Comparison of ENCODE assay signal across 28 cellular contexts in the genomic region with DNA sequence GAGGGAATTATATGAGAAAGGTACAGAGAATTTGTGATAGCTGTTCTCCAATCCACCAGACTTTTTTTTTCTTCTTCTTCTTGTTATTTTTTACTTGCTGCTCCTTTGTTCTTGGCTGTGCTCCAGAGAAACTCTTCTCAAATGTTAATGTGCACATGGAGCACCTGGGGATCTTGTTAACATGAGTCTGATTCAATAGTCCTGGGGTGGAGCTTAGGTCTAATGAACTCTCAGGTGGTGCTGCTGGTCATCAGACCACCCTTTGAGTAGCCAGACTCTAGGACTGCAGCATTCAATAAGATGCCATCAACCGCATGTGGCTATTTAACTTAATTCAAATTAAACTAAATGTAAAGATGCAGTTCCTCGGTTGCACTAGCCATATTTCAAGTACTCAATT. TPM values are rescaled to one million over a fixed set of nuclear protein-coding genes. Genes with fewer than 3 reads are reported as not detected.
A peak's percentile ranks its signal among the peaks of the same experiment; 100 is the strongest.
DNase-seq lines count a peak whose midpoint lies in the region; ATAC-seq and TF ChIP-seq lines count a peak whose summit lies in the region.
"Had no signal": no experiment of that assay in that cellular context is flagged by ENCODE, and none has a peak within 500 bp of the region (broad histone marks: within the 10 kb centered on the region; RNA-seq: fewer than 3 reads in every experiment).

No MANE protein-coding gene starts in this region.

- H3K9me2 ChIP-seq in hepatocyte (replicated peaks; ENCODE audit: insufficient read depth): no peaks in the 10 kb centered on the region

- DNase-seq in NCI-H2081 (lab: John Stamatoyannopoulos, UW) (peak; percentile 3 to 53), NCI-H2081 treated with DMSO at 0.1 percent for 48 hours (lab: John Stamatoyannopoulos, UW) (no peak), NCI-H1436 (lab: John Stamatoyannopoulos, UW) (peak; percentile 70), NCI-H510A (lab: John Stamatoyannopoulos, UW) (peak; percentile 39), hepatocyte (ENCODE audit: low spot score) (no peak), SIG-M5 treated with dmso at 0.1 percent for 504 hours (lab: John Stamatoyannopoulos, UW; ENCODE audit: unreplicated experiment) (no peak), lower lobe of right lung (no peak), DMS 273 (lab: John Stamatoyannopoulos, UW; ENCODE audit: unreplicated experiment) (no peak)
- DNase-seq: activated CD4-positive, alpha-beta T cell treated with anti-CD3 and anti-CD28 coated beads for 4 hours; anterior cingulate cortex; CD4-positive, alpha-beta memory T cell; cortex of kidney; endodermal cell; foreskin melanocyte; left ventricle myocardium inferior; MM.1S; naive thymus-derived CD4-positive, alpha-beta T cell; NCI-H226; SJCRH30; stimulated activated CD4-positive, alpha-beta T cell treated with anti-CD3 and anti-CD28 coated beads, Interleukin-2, amount 100 ng/mL, for 24 hours; T-helper 1 cell had no signal

- H3K79me2 ChIP-seq in hepatocyte: no peaks in the 10 kb centered on the region

- H3K4me2 ChIP-seq in hepatocyte: no peak overlapping the region
- H3K4me2 ChIP-seq: smooth muscle cell had no signal

- H3K36me3 ChIP-seq in hepatocyte (replicated peaks; ENCODE audit: insufficient read depth, low read depth) (no peaks in the 10 kb centered on the region), lower lobe of right lung (no peaks in the 10 kb centered on the region)
- H3K36me3 ChIP-seq: cardiac muscle cell, esophagus muscularis mucosa, left ventricle myocardium inferior, SJCRH30 had no signal

- intact Hi-C loops in lower lobe of right lung (cut with DNase I): no loop called here

- ATAC-seq in lower lobe of right lung: no peak
- ATAC-seq: naive thymus-derived CD4-positive, alpha-beta T cell; Panc1; stimulated activated memory B cell treated with anti-CD40 and anti-IgM and Interleukin-4, amounts not matched to agents 10 μg/mL and 1 μg/mL and 100 μg/mL, for 72 hours had no signal

- TF ChIP-seq CTCF in hepatocyte (IDR thresholded peaks at IDR 0.05; ENCODE audit: poor library complexity) (no peak), lower lobe of right lung (IDR thresholded peaks at IDR 0.05) (no peak)

- 78% methylated on average over 2 of the region's 2 CpGs for WGBS in hepatocyte (ENCODE audit: low lambda C conversion rate, missing lambda C conversion rate)

- H4K20me1 ChIP-seq in hepatocyte (ENCODE audit: insufficient read depth, poor library complexity, severe bottlenecking): no peaks in the 10 kb centered on the region

- H3K27me3 ChIP-seq in hepatocyte: no peaks in the 10 kb centered on the region
- peaks cover 7% of the 10 kb centered on the region for H3K27me3 ChIP-seq in lower lobe of right lung (ENCODE audit: low read depth)
- H3K27me3 ChIP-seq: cardiac muscle cell had no signal

- H3K4me1 ChIP-seq in hepatocyte (ENCODE audit: insufficient read depth): peaks cover 28% of the 10 kb centered on the region
- H3K4me1 ChIP-seq in lower lobe of right lung: no peaks in the 10 kb centered on the region
- H3K4me1 ChIP-seq: esophagus muscularis mucosa, left ventricle myocardium inferior, SJCRH30 had no signal

- H3K9me3 ChIP-seq in hepatocyte (ENCODE audit: low read depth): no peaks in the 10 kb centered on the region
- no peaks in the 10 kb centered on the region for H3K9me3 ChIP-seq in lower lobe of right lung
- H3K9me3 ChIP-seq: esophagus muscularis mucosa, left ventricle myocardium inferior, SJCRH30 had no signal

- H3K4me3 ChIP-seq in hepatocyte (no peak overlapping the region), lower lobe of right lung (no peak overlapping the region)
- H3K4me3 ChIP-seq: cardiac muscle cell, esophagus muscularis mucosa, left ventricle myocardium inferior, SJCRH30, smooth muscle cell had no signal

- H3K27ac ChIP-seq in hepatocyte (peak overlapping the region; percentile 1), lower lobe of right lung (no peak overlapping the region)
- H3K27ac ChIP-seq: cardiac muscle cell, esophagus muscularis mucosa, left ventricle myocardium inferior, SJCRH30 had no signal

- no peak overlapping the region for H2AFZ ChIP-seq in hepatocyte

RNA-seq across cellular contexts. Expression of a gene that starts 47.5 kb away (rescaled TPM):
- 132 and 140 TPM in 2 replicates for total RNA-seq in hepatocyte
- 153 and 179 TPM in 2 replicates for polyA plus RNA-seq in hepatocyte
- not detected for total RNA-seq in lower lobe of right lung
- total RNA-seq: A172; CD4-positive, alpha-beta memory T cell; esophagus muscularis mucosa; left ventricle myocardium inferior; naive thymus-derived CD4-positive, alpha-beta T cell; renal cortical epithelial cell; SJCRH30 had no signal
- polyA plus RNA-seq: CD4-positive, alpha-beta memory T cell; naive thymus-derived CD4-positive, alpha-beta T cell had no signal

RNA-seq across cellular contexts. Expression of a gene that starts 50.3 kb away (rescaled TPM):
- 46.6 and 54.0 TPM in 2 replicates for total RNA-seq in hepatocyte
- polyA plus RNA-seq in hepatocyte: 20.4 and 22.7 TPM in 2 replicates
- 56.4 TPM for total RNA-seq in lower lobe of right lung

Comparison
In these comparisons a context has a peak if more than half of its experiments do, and no peak if none do; other contexts are left out.
1. DNase-seq: peak in NCI-H2081 (2 of 2), NCI-H1436 (single experiment) and NCI-H510A (single experiment); none in NCI-H2081 treated with DMSO at 0.1 percent for 48 hours (single experiment), hepatocyte (single experiment), SIG-M5 treated with dmso at 0.1 percent for 504 hours (single experiment), lower lobe of right lung (single experiment) and DMS 273 (single experiment).
2. RNA of a gene that starts 47.5 kb away (total RNA-seq): 132 to 140 TPM in hepatocyte; not detected in lower lobe of right lung (single experiment); every median in the first group is over 100 times any median in the second.